ENCODE assay signal across 8 cellular contexts in genomic region chr19:45423033-45423588, GRCh38. TPM values are rescaled to one million over a fixed set of nuclear protein-coding genes. Genes with fewer than 3 reads are reported as not detected.
DNase-seq lines count a peak whose midpoint lies in the region; ATAC-seq and TF ChIP-seq lines count a peak whose summit lies in the region.

No MANE protein-coding gene starts in this region.

- H3K27ac ChIP-seq in C4-2B (peak overlapping the region; percentile 90), SJCRH30 (peak overlapping the region; percentile 80; the same call in 1 of the 2 replicates), neutrophil (peak overlapping the region; percentile 44)

- peak overlapping the region; percentile 53 for H3K4me3 ChIP-seq in SJCRH30
- H3K4me3 ChIP-seq in neutrophil (ENCODE audit: low read depth in 1 of 2, low read length in 1 of 2): peak overlapping the region; percentile 64 to 68

- ATAC-seq in GM19397 (IDR thresholded peaks at IDR 0.05; ENCODE audit: unreplicated experiment) (no peak), HG03457 (IDR thresholded peaks at IDR 0.05; ENCODE audit: unreplicated experiment) (no peak), HG02798 (IDR thresholded peaks at IDR 0.05; ENCODE audit: poor library complexity, unreplicated experiment) (no peak), GM21786 (IDR thresholded peaks at IDR 0.05; ENCODE audit: unreplicated experiment) (no peak)

- H3K27me3 ChIP-seq in SJCRH30: no peaks in the 10 kb centered on the region
- peaks cover 16% of the 10 kb centered on the region for H3K27me3 ChIP-seq in neutrophil

- H3K36me3 ChIP-seq in SJCRH30 (no peaks in the 10 kb centered on the region), neutrophil (no peaks in the 10 kb centered on the region)

- DNase-seq in SJCRH30: no peak
- DNase-seq in effector CD4-positive, alpha-beta T cell: peak; percentile 72

- H3K9me3 ChIP-seq in SJCRH30 (replicated peaks) (no peaks in the 10 kb centered on the region), neutrophil (no peaks in the 10 kb centered on the region)

- peaks cover 14% of the 10 kb centered on the region for H3K4me1 ChIP-seq in SJCRH30
- H3K4me1 ChIP-seq in neutrophil (ENCODE audit: control insufficient read depth in 1 of 2, insufficient read depth in 1 of 2, low read depth in 1 of 2, low read length in 1 of 2): peaks cover 32 to 36% of the 10 kb centered on the region in 2 experiments

- TF ChIP-seq CTCF in C4-2B (conservative IDR thresholded peaks at IDR 0.05) (no peak), neutrophil (IDR thresholded peaks at IDR 0.05) (no peak)

RNA-seq across cellular contexts. Expression of gene ERCC1, which starts 0.6 kb away (rescaled TPM):
- total RNA-seq in SJCRH30 (2014; rRNA removed; shearing (Covaris generic)): 29.7 and 32.3 TPM in 2 replicates

RNA-seq across cellular contexts. Expression of gene POLR1G, which starts 16.7 kb away (rescaled TPM):
- 20.9 and 21.8 TPM in 2 replicates for total RNA-seq in SJCRH30 (2014; rRNA removed; shearing (Covaris generic))

RNA-seq across cellular contexts. Expression of gene PPP1R13L, which starts 18.2 kb away (rescaled TPM):
- total RNA-seq in SJCRH30 (2014; rRNA removed; shearing (Covaris generic)): 2.4 and 3.2 TPM in 2 replicates

RNA-seq across cellular contexts. Expression of gene FOSB, which starts 44.7 kb away (rescaled TPM):
- 0.35 and 0.40 TPM in 2 replicates for total RNA-seq in SJCRH30 (2014; rRNA removed; shearing (Covaris generic))

RNA-seq across cellular contexts. Expression of gene ERCC2, which starts 52.7 kb away (rescaled TPM):
- total RNA-seq in SJCRH30 (2014; rRNA removed; shearing (Covaris generic)): 24.2 and 27.7 TPM in 2 replicates
